ENCODE assay signal across 11 cellular contexts in the genomic region with DNA sequence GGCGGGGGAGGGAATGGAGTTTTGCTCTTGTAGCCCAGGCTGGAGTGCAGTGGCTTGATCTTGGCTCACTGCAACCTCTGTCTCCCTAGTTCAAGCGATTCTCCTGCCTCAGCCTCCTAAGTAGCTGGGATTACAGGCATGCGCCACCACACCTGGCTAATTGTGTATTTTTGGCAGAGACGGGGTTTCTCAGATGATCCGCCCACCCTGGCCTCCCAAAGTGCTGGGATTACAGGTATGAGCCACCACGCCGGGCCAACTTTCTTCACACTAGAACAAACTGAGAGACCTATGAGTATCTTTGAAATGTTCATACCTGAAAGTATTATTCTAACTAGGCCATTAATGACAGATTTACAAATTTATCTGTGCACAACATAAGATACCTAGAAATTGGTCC. TPM values are rescaled to one million over a fixed set of nuclear protein-coding genes. Genes with fewer than 3 reads are reported as not detected.
DNase-seq lines count a peak whose midpoint lies in the region; ATAC-seq, FAIRE-seq and TF ChIP-seq lines count a peak whose summit lies in the region.
"Not testable (repeated sequence)": the region's sequence is repeated elsewhere in the genome, so short reads cannot be mapped to it uniquely, and the experiment has no call there.
"Had no signal": no experiment of that assay in that cellular context is flagged by ENCODE, and none has a peak within 500 bp of the region (broad histone marks: within the 10 kb centered on the region; RNA-seq: fewer than 3 reads in every experiment).

No MANE protein-coding gene starts in this region.

- peak overlapping the region in 5 of 7 donors; percentile 33 to 98 (median 54) for H3K27ac Mint-ChIP-seq in CD14-positive monocyte
- not testable (repeated sequence) for H3K27ac Mint-ChIP-seq in GM23338; neural crest cell (ENCODE audit: unreplicated experiment)
- peak overlapping the region; percentile 47 for H3K27ac Mint-ChIP-seq in activated T-cell treated with anti-CD3 and anti-CD28 coated beads, Interleukin-2, amount 50 U/mL, for 24 hours
- H3K27ac Mint-ChIP-seq in activated naive CD4-positive, alpha-beta T cell treated with anti-CD3 and anti-CD28 coated beads for 36 hours, result peak overlapping the region; percentile 41

- peaks cover 49% of the 10 kb centered on the region for H3K4me1 Mint-ChIP-seq in CD14-positive monocyte
- peaks cover 19% of the 10 kb centered on the region for H3K4me1 Mint-ChIP-seq in GM23338
- H3K4me1 Mint-ChIP-seq in activated T-cell treated with anti-CD3 and anti-CD28 coated beads, Interleukin-2, amount 50 U/mL, for 24 hours (ENCODE audit: low read depth), result peaks cover 75% of the 10 kb centered on the region
- peaks cover 73% of the 10 kb centered on the region for H3K4me1 Mint-ChIP-seq in activated naive CD4-positive, alpha-beta T cell treated with anti-CD3 and anti-CD28 coated beads for 36 hours (ENCODE audit: low read depth)
- peaks cover 30% of the 10 kb centered on the region for H3K4me1 Mint-ChIP-seq in neural crest cell

- not testable (repeated sequence) for H3F3A ChIP-seq in GM23338 (replicated peaks; ENCODE audit: low read depth)

- in situ Hi-C loops in gastrocnemius medialis (cut with MboI; ENCODE audit: low sequenced_read_pairs in 4 of 4), result not testable (repeated sequence)

- not testable (repeated sequence) for BruUV-seq in endothelial cell of umbilical vein (replicated peaks; lab: Mats Ljungman, UMichigan)

- H3K9me3 Mint-ChIP-seq in CD14-positive monocyte; GM23338; activated T-cell treated with anti-CD3 and anti-CD28 coated beads, Interleukin-2, amount 50 U/mL, for 24 hours; activated naive CD4-positive, alpha-beta T cell treated with anti-CD3 and anti-CD28 coated beads for 36 hours; neural crest cell: not testable (repeated sequence)

- H3K27ac ChIP-seq in GM23338 (ENCODE audit: low read depth), result 0 out of 2 replicates have a peak overlapping the region, but pooled peaks have one; percentile 43
- not testable (repeated sequence) for H3K27ac ChIP-seq in endothelial cell of umbilical vein (ENCODE audit: insufficient read depth, low read depth, low read length)
- H3K27ac ChIP-seq in gastrocnemius medialis, result peak overlapping the region in 3 of 4 donors; percentile 96 to 99 (median 96)

- POLR2A ChIA-PET in endothelial cell of umbilical vein (lab: Charles Lee), result not testable (repeated sequence)

- H3K9me1 ChIP-seq in endothelial cell of umbilical vein (replicated peaks; ENCODE audit: control insufficient read depth, extremely low read depth, insufficient read depth, low read length), result not testable (repeated sequence)

- not testable (repeated sequence) for DNase-seq in CD14-positive monocyte (ENCODE audit: low spot score); GM23338 (ENCODE audit: low spot score); activated T-cell treated with anti-CD3 and anti-CD28 coated beads, Interleukin-2, amount 50 U/mL, for 24 hours; activated naive CD4-positive, alpha-beta T cell treated with anti-CD3 and anti-CD28 coated beads for 36 hours; endothelial cell of umbilical vein (ENCODE audit: low read depth, low spot score); neural crest cell (ENCODE audit: low read depth, low spot score); gastrocnemius medialis

- not testable (repeated sequence) for H3K27me3 Mint-ChIP-seq in CD14-positive monocyte (ENCODE audit: low read depth in 3 of 3); GM23338 (ENCODE audit: insufficient read depth, low read depth, poor library complexity); activated T-cell treated with anti-CD3 and anti-CD28 coated beads, Interleukin-2, amount 50 U/mL, for 24 hours; activated naive CD4-positive, alpha-beta T cell treated with anti-CD3 and anti-CD28 coated beads for 36 hours (ENCODE audit: low read depth); neural crest cell (ENCODE audit: low read depth)

- not testable (repeated sequence) for H2AFZ ChIP-seq in GM23338; endothelial cell of umbilical vein (ENCODE audit: low read depth, low read length)

- H3K4me3 Mint-ChIP-seq in CD14-positive monocyte; GM23338; activated T-cell treated with anti-CD3 and anti-CD28 coated beads, Interleukin-2, amount 50 U/mL, for 24 hours; activated naive CD4-positive, alpha-beta T cell treated with anti-CD3 and anti-CD28 coated beads for 36 hours: not testable (repeated sequence)
- peak overlapping the region; percentile 19 for H3K4me3 Mint-ChIP-seq in neural crest cell

- FAIRE-seq in endothelial cell of umbilical vein (lab: Jason Lieb, UNC), result peak; percentile 58

- H3K9ac ChIP-seq in endothelial cell of umbilical vein (replicated peaks; ENCODE audit: extremely low read depth, insufficient read depth, low read length), result not testable (repeated sequence)

- not testable (repeated sequence) for H3K4me2 ChIP-seq in GM23338; endothelial cell of umbilical vein (ENCODE audit: insufficient read depth, low read length)

- ATAC-seq in GM23338, gastrocnemius medialis: not testable (repeated sequence)

- peaks cover 100% of the 10 kb centered on the region for H3K79me2 ChIP-seq in GM23338 (replicated peaks; ENCODE audit: insufficient read depth)
- H3K79me2 ChIP-seq in endothelial cell of umbilical vein (ENCODE audit: control insufficient read depth, insufficient read depth, low read length), result peaks cover 97% of the 10 kb centered on the region

- dilution Hi-C loops in endothelial cell of umbilical vein (cut with MboI; ENCODE audit: extremely low pct_ligation_motif_present, low sequenced_read_pairs), result not testable (repeated sequence)

- CTCF ChIA-PET in activated naive CD4-positive, alpha-beta T cell treated with anti-CD3 and anti-CD28 coated beads for 36 hours (lab: Charles Lee); endothelial cell of umbilical vein (lab: Charles Lee): not testable (repeated sequence)

- not testable (repeated sequence) for TF ChIP-seq CTCF in CD14-positive monocyte (IDR thresholded peaks at IDR 0.05); GM23338 (conservative IDR thresholded peaks at IDR 0.05; ENCODE audit: low read depth in 2 of 2); endothelial cell of umbilical vein (IDR thresholded peaks at IDR 0.05; ENCODE audit: extremely low read depth in 1 of 2, insufficient read depth in 1 of 2, low read depth in 1 of 2, low read length in 2 of 2); neural crest cell (conservative IDR thresholded peaks at IDR 0.05); gastrocnemius medialis (IDR thresholded peaks at IDR 0.05 in 4 of 5, conservative IDR thresholded peaks at IDR 0.05 in 1 of 5)

- not testable (repeated sequence) for TF ChIP-seq POLR2A in endothelial cell of umbilical vein (IDR thresholded peaks at IDR 0.05; ENCODE audit: low read depth, low read length); gastrocnemius medialis (IDR thresholded peaks at IDR 0.05)

- H3K36me3 Mint-ChIP-seq in CD14-positive monocyte, result peaks cover 13 to 22% of the 10 kb centered on the region in 2 donors
- peaks cover 25% of the 10 kb centered on the region for H3K36me3 Mint-ChIP-seq in GM23338 (ENCODE audit: low read depth)
- H3K36me3 Mint-ChIP-seq in activated T-cell treated with anti-CD3 and anti-CD28 coated beads, Interleukin-2, amount 50 U/mL, for 24 hours (ENCODE audit: low read depth), result peaks cover 68% of the 10 kb centered on the region
- H3K36me3 Mint-ChIP-seq in activated naive CD4-positive, alpha-beta T cell treated with anti-CD3 and anti-CD28 coated beads for 36 hours (ENCODE audit: low read depth), result peaks cover 24% of the 10 kb centered on the region
- H3K36me3 Mint-ChIP-seq in neural crest cell (ENCODE audit: low read depth), result not testable (repeated sequence)

- intact Hi-C loops in CD14-positive monocyte (cut with micrococcal nuclease); activated naive CD4-positive, alpha-beta T cell treated with anti-CD3 and anti-CD28 coated beads for 36 hours (cut with micrococcal nuclease); endothelial cell of umbilical vein (cut with micrococcal nuclease); gastrocnemius medialis (cut with DNase I; ENCODE audit: low total_unique reads): not testable (repeated sequence)

- not testable (repeated sequence) for H3K9me2 ChIP-seq in GM23338 (ENCODE audit: insufficient read depth)

- H3K36me3 ChIP-seq in GM23338 (ENCODE audit: insufficient read depth); endothelial cell of umbilical vein (ENCODE audit: control insufficient read depth in 2 of 2, extremely low read depth in 1 of 2, insufficient read depth in 2 of 2, low read length in 2 of 2); gastrocnemius medialis: not testable (repeated sequence)

- H4K20me1 ChIP-seq in GM23338 (replicated peaks; ENCODE audit: insufficient read depth) (peaks cover 91% of the 10 kb centered on the region), endothelial cell of umbilical vein (replicated peaks; ENCODE audit: control insufficient read depth, extremely low read depth, insufficient read depth, low read length) (peaks cover 15% of the 10 kb centered on the region)

- H3K4me1 ChIP-seq in GM23338 (ENCODE audit: insufficient read depth), result peaks cover 26% of the 10 kb centered on the region
- not testable (repeated sequence) for H3K4me1 ChIP-seq in endothelial cell of umbilical vein (ENCODE audit: control insufficient read depth, extremely low read depth, insufficient read depth, low read length)
- peaks cover 67 to 73% of the 10 kb centered on the region in 2 donors for H3K4me1 ChIP-seq in gastrocnemius medialis

- H3K27me3 ChIP-seq in GM23338 (ENCODE audit: insufficient read depth); endothelial cell of umbilical vein (ENCODE audit: control insufficient read depth in 2 of 2, insufficient read depth in 2 of 2, low read length in 2 of 2); gastrocnemius medialis: not testable (repeated sequence)

- H3K9me3 ChIP-seq in endothelial cell of umbilical vein (replicated peaks; ENCODE audit: control insufficient read depth, insufficient read depth, low read length); gastrocnemius medialis: not testable (repeated sequence)

- H3K4me3 ChIP-seq in GM23338; endothelial cell of umbilical vein (replicated peaks in 1 of 3; ENCODE audit: insufficient read depth in 1 of 3, low read depth in 1 of 3, low read length in 3 of 3); gastrocnemius medialis: not testable (repeated sequence)

RNA-seq across cellular contexts. Expression of a gene that starts 6.7 kb away (rescaled TPM):
- polyA plus RNA-seq in CD14-positive monocyte (10 to 100 TPM; 27.2 to 39.9 TPM), GM23338 (2016; fragmentation: Nextera tagmentation; extraction: Ambion mirVana) (124 and 134 TPM in 2 replicates), endothelial cell of umbilical vein (58.9 and 66.3 TPM in 2 replicates)
- 233 TPM in 2 replicates for total RNA-seq in GM23338 (2014; rRNA removed; shearing (Covaris generic))
- 100 to 1,000 TPM; 104 to 105 TPM for total RNA-seq in activated naive CD4-positive, alpha-beta T cell treated with anti-CD3 and anti-CD28 coated beads for 36 hours
- total RNA-seq in endothelial cell of umbilical vein (113 and 120 TPM in 2 replicates), neural crest cell (176 and 180 TPM in 2 replicates), gastrocnemius medialis (100 to 1,000 TPM; 106 to 185 (median 136) TPM)
- 52.2 and 55.2 TPM in 2 replicates for polyA plus RNA-seq in endothelial cell of umbilical vein (2011; cell fraction: cytosol; rRNA removed)
- 216 and 240 TPM in 2 replicates for polyA plus RNA-seq in endothelial cell of umbilical vein (2011; cell fraction: nucleus; rRNA removed)
- 43.3 and 54.4 TPM in 2 replicates for polyA plus RNA-seq in endothelial cell of umbilical vein (2012)
- 176 and 197 TPM in 2 replicates for polyA minus RNA-seq in endothelial cell of umbilical vein
- polyA minus RNA-seq in endothelial cell of umbilical vein (2011; cell fraction: cytosol; rRNA and poly(A)+ RNA removed), result 103 TPM
- 155 and 226 TPM in 2 replicates for polyA minus RNA-seq in endothelial cell of umbilical vein (2011; cell fraction: nucleus; rRNA and poly(A)+ RNA removed)

RNA-seq across cellular contexts. Expression of a gene that starts 19.1 kb away (rescaled TPM):
- polyA plus RNA-seq in CD14-positive monocyte (10 to 100 TPM; 83.3 to 87.8 TPM), GM23338 (2016; fragmentation: Nextera tagmentation; extraction: Ambion mirVana) (106 and 109 TPM in 2 replicates), endothelial cell of umbilical vein (83.1 and 96.9 TPM in 2 replicates)
- total RNA-seq in GM23338 (2014; rRNA removed; shearing (Covaris generic)), result 87.0 and 109 TPM in 2 replicates
- total RNA-seq in activated naive CD4-positive, alpha-beta T cell treated with anti-CD3 and anti-CD28 coated beads for 36 hours, result 10 to 100 TPM; 46.9 to 49.2 TPM
- total RNA-seq in endothelial cell of umbilical vein (44.6 and 46.6 TPM in 2 replicates), neural crest cell (41.8 and 47.0 TPM in 2 replicates), gastrocnemius medialis (10 to 100 TPM; 58.2 to 87.9 (median 79.8) TPM)
- 70.8 and 74.0 TPM in 2 replicates for polyA plus RNA-seq in endothelial cell of umbilical vein (2011; cell fraction: cytosol; rRNA removed)
- polyA plus RNA-seq in endothelial cell of umbilical vein (2011; cell fraction: nucleus; rRNA removed), result 28.3 and 30.6 TPM in 2 replicates
- polyA plus RNA-seq in endothelial cell of umbilical vein (2012), result 70.0 and 70.7 TPM in 2 replicates
- 33.3 and 35.8 TPM in 2 replicates for polyA minus RNA-seq in endothelial cell of umbilical vein
- polyA minus RNA-seq in endothelial cell of umbilical vein (2011; cell fraction: cytosol; rRNA and poly(A)+ RNA removed), result 57.6 TPM
- 14.7 and 16.0 TPM in 2 replicates for polyA minus RNA-seq in endothelial cell of umbilical vein (2011; cell fraction: nucleus; rRNA and poly(A)+ RNA removed)

RNA-seq across cellular contexts. Expression of a gene that starts 32.5 kb away (rescaled TPM):
- polyA plus RNA-seq in CD14-positive monocyte (10 to 100 TPM; 13.8 to 16.9 TPM), GM23338 (2016; fragmentation: Nextera tagmentation; extraction: Ambion mirVana) (4.1 and 5.8 TPM in 2 replicates), endothelial cell of umbilical vein (23.2 and 24.9 TPM in 2 replicates)
- 16.6 and 17.2 TPM in 2 replicates for total RNA-seq in GM23338 (2014; rRNA removed; shearing (Covaris generic))
- 10 to 100 TPM; 13.8 to 15.4 TPM for total RNA-seq in activated naive CD4-positive, alpha-beta T cell treated with anti-CD3 and anti-CD28 coated beads for 36 hours
- total RNA-seq in endothelial cell of umbilical vein (16.3 and 16.6 TPM in 2 replicates), neural crest cell (15.4 and 16.6 TPM in 2 replicates), gastrocnemius medialis (10 to 100 TPM; 25.0 to 35.6 (median 30.4) TPM)
- 20.0 and 21.7 TPM in 2 replicates for polyA plus RNA-seq in endothelial cell of umbilical vein (2011; cell fraction: cytosol; rRNA removed)
- polyA plus RNA-seq in endothelial cell of umbilical vein (2011; cell fraction: nucleus; rRNA removed), result 15.0 and 16.0 TPM in 2 replicates
- 18.9 and 21.3 TPM in 2 replicates for polyA plus RNA-seq in endothelial cell of umbilical vein (2012)
- 33.7 and 41.8 TPM in 2 replicates for polyA minus RNA-seq in endothelial cell of umbilical vein
- 19.6 TPM for polyA minus RNA-seq in endothelial cell of umbilical vein (2011; cell fraction: cytosol; rRNA and poly(A)+ RNA removed)
- polyA minus RNA-seq in endothelial cell of umbilical vein (2011; cell fraction: nucleus; rRNA and poly(A)+ RNA removed), result 6.8 and 9.0 TPM in 2 replicates

RNA-seq across cellular contexts. Expression of a gene that starts 32.6 kb away (rescaled TPM):
- polyA plus RNA-seq in CD14-positive monocyte, result 100 to 1,000 TPM; 104 to 107 TPM
- 99.5 and 108 TPM in 2 replicates for total RNA-seq in GM23338 (2014; rRNA removed; shearing (Covaris generic))
- 168 and 185 TPM in 2 replicates for polyA plus RNA-seq in GM23338 (2016; fragmentation: Nextera tagmentation; extraction: Ambion mirVana)
- 100 to 1,000 TPM; 123 to 124 TPM for total RNA-seq in activated naive CD4-positive, alpha-beta T cell treated with anti-CD3 and anti-CD28 coated beads for 36 hours
- total RNA-seq in endothelial cell of umbilical vein, result 91.8 and 99.7 TPM in 2 replicates
- 149 and 169 TPM in 2 replicates for polyA plus RNA-seq in endothelial cell of umbilical vein
- 199 and 224 TPM in 2 replicates for polyA plus RNA-seq in endothelial cell of umbilical vein (2011; cell fraction: cytosol; rRNA removed)
- 146 and 290 TPM in 2 replicates for polyA plus RNA-seq in endothelial cell of umbilical vein (2011; cell fraction: nucleus; rRNA removed)
- 96.0 and 97.4 TPM in 2 replicates for polyA plus RNA-seq in endothelial cell of umbilical vein (2012)
- polyA minus RNA-seq in endothelial cell of umbilical vein, result 73.0 and 94.6 TPM in 2 replicates
- polyA minus RNA-seq in endothelial cell of umbilical vein (2011; cell fraction: cytosol; rRNA and poly(A)+ RNA removed), result 83.6 TPM
- polyA minus RNA-seq in endothelial cell of umbilical vein (2011; cell fraction: nucleus; rRNA and poly(A)+ RNA removed), result 27.6 and 40.7 TPM in 2 replicates
- 172 and 178 TPM in 2 replicates for total RNA-seq in neural crest cell
- 100 to 1,000 TPM; 143 to 240 (median 194) TPM for total RNA-seq in gastrocnemius medialis

RNA-seq across cellular contexts. Expression of a gene that starts 40.2 kb away (rescaled TPM):
- not detected for polyA plus RNA-seq in CD14-positive monocyte
- total RNA-seq in GM23338 (2014; rRNA removed; shearing (Covaris generic)), result not detected in 2 replicates
- not detected in 2 replicates for polyA plus RNA-seq in GM23338 (2016; fragmentation: Nextera tagmentation; extraction: Ambion mirVana)
- not detected for total RNA-seq in activated naive CD4-positive, alpha-beta T cell treated with anti-CD3 and anti-CD28 coated beads for 36 hours
- not detected in 2 replicates for total RNA-seq in endothelial cell of umbilical vein
- polyA plus RNA-seq in endothelial cell of umbilical vein, result not detected in 2 replicates
- polyA plus RNA-seq in endothelial cell of umbilical vein (2011; cell fraction: cytosol; rRNA removed), result 0.05 TPM in 1 of 2 replicates, not detected in the other
- 0.20 and 0.42 TPM in 2 replicates for polyA plus RNA-seq in endothelial cell of umbilical vein (2011; cell fraction: nucleus; rRNA removed)
- not detected in 2 replicates for polyA plus RNA-seq in endothelial cell of umbilical vein (2012)
- polyA minus RNA-seq in endothelial cell of umbilical vein, result not detected in 2 replicates
- not detected for polyA minus RNA-seq in endothelial cell of umbilical vein (2011; cell fraction: cytosol; rRNA and poly(A)+ RNA removed)
- polyA minus RNA-seq in endothelial cell of umbilical vein (2011; cell fraction: nucleus; rRNA and poly(A)+ RNA removed), result 0.29 TPM in 1 of 2 replicates, not detected in the other
- 0.35 and 0.50 TPM in 2 replicates for total RNA-seq in neural crest cell
- not detected for total RNA-seq in gastrocnemius medialis
- total RNA-seq: Caco-2, H1, H7 had no signal
- polyA plus RNA-seq: AG04450 had no signal
